12 cellular contexts compared by ENCODE assay signal in the genomic region with DNA sequence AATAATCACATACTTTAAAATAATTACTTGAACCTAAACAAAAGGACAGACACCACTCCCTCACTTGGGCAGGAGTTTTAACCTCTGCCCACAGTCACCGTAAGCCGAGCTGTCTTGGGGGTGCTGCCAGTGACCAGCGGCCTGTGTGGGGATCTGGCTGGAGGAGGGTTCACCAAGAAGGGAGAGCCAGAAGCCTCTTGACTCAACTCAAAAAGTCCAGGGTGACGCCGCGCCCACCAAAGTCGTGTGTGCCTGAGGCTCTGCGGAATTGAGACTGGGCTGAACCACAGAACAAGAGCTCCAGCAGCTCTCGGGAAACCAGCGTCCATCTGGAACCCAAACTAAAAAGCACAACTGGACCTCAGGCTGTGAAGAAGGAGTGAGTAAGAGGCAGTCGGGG. TPM values are rescaled to one million over a fixed set of nuclear protein-coding genes. Genes with fewer than 3 reads are reported as not detected.
DNase-seq lines count a peak whose midpoint lies in the region; ATAC-seq and TF ChIP-seq lines count a peak whose summit lies in the region.
"Had no signal": no experiment of that assay in that cellular context is flagged by ENCODE, and none has a peak within 500 bp of the region (broad histone marks: within the 10 kb centered on the region; RNA-seq: fewer than 3 reads in every experiment).

No MANE protein-coding gene starts in this region.

- no peak for TF ChIP-seq CTCF in SK-N-SH (IDR thresholded peaks at IDR 0.05)

- POLR2A ChIA-PET in SK-N-SH (lab: Yijun Ruan, JAX) = interaction anchor here (0.5 kb wide), 1 partner anchor 8 kb away, joined by 5 read pairs; no protein-coding TSS in a partner anchor

- ATAC-seq in left lobe of liver (peak; percentile 6), HG03439 (IDR thresholded peaks at IDR 0.05; ENCODE audit: unreplicated experiment) (no peak)
- ATAC-seq: activated naive CD4-positive, alpha-beta T cell treated with anti-CD3 and anti-CD28 coated beads, Interleukin-2, amount 50 U/mL, for 72 hours had no signal

- no peaks in the 10 kb centered on the region for H3K9me3 ChIP-seq in HUES64 (ENCODE audit: insufficient read depth, low read depth, low read length)
- H3K9me3 ChIP-seq in ectodermal cell (ENCODE audit: control insufficient read depth, low read length) = no peaks in the 10 kb centered on the region
- H3K9me3 ChIP-seq in stomach smooth muscle (ENCODE audit: control insufficient read depth in 2 of 2, low read length in 2 of 2) = no peaks in the 10 kb centered on the region
- no peaks in the 10 kb centered on the region for H3K9me3 ChIP-seq in SK-N-SH

- no peak overlapping the region for H3K4me2 ChIP-seq in SK-N-SH

- H3K9me2 ChIP-seq in SK-N-SH = no peaks in the 10 kb centered on the region

- H3K36me3 ChIP-seq in HUES64 (ENCODE audit: insufficient read depth, low read length) (peaks cover 30% of the 10 kb centered on the region), ectodermal cell (ENCODE audit: control insufficient read depth, insufficient read depth, low read length) (no peaks in the 10 kb centered on the region), stomach smooth muscle (ENCODE audit: control insufficient read depth in 2 of 2, insufficient read depth in 2 of 2, low read length in 2 of 2) (peaks cover 6 to 11% of the 10 kb centered on the region in 2 donors), SK-N-SH (replicated peaks in 1 of 2; ENCODE audit: control insufficient read depth in 1 of 2, insufficient read depth in 2 of 2, low read length in 1 of 2) (peaks cover 15 to 16% of the 10 kb centered on the region in 2 experiments)

- peaks cover 39% of the 10 kb centered on the region for H3K79me2 ChIP-seq in SK-N-SH (ENCODE audit: insufficient read depth)

- peaks cover 21% of the 10 kb centered on the region for H4K20me1 ChIP-seq in SK-N-SH (ENCODE audit: insufficient read depth)

- 90% methylated on average over 11 of the region's 11 CpGs for WGBS in HUES64
- 89 to 91% methylated on average over 10 to 11 of the region's 11 CpGs for WGBS in ectodermal cell, 2 experiments
- WGBS in SK-N-SH (ENCODE audit: low lambda C conversion rate) = 92% methylated on average over 11 of the region's 11 CpGs

- H3K4me3 ChIP-seq in HUES64 (ENCODE audit: low read length) (no peak overlapping the region), ectodermal cell (ENCODE audit: insufficient read depth, low read depth, low read length) (no peak overlapping the region), stomach smooth muscle (ENCODE audit: low read length in 2 of 2) (peak overlapping the region in 1 of 2 donors; percentile 55), SK-N-SH (ENCODE audit: low read depth in 2 of 2, low read length in 1 of 2) (no peak overlapping the region)

- H3K4me1 ChIP-seq in HUES64 (ENCODE audit: insufficient read depth, low read length) (peaks cover 11% of the 10 kb centered on the region; the same call in 1 of the 2 replicates), ectodermal cell (ENCODE audit: control insufficient read depth, insufficient read depth, low read length) (peaks cover 27% of the 10 kb centered on the region), stomach smooth muscle (ENCODE audit: control insufficient read depth, insufficient read depth, low read length) (peaks cover 20% of the 10 kb centered on the region), SK-N-SH (ENCODE audit: control insufficient read depth in 1 of 2, insufficient read depth in 2 of 2, low read depth in 1 of 2, low read length in 1 of 2) (0 out of 4 replicates have a peak, but pooled peaks cover 0 to 8% of the 10 kb centered on the region in 2 experiments)

- TF ChIP-seq RAD21 in SK-N-SH (IDR thresholded peaks at IDR 0.05; ENCODE audit: low read length) = no peak

- H3K9ac ChIP-seq in HUES64 (ENCODE audit: low read depth, low read length) (no peak overlapping the region; the same call in 1 of the 2 replicates), stomach smooth muscle (ENCODE audit: low read length in 2 of 2) (peak overlapping the region; percentile 51 to 58), SK-N-SH (no peak overlapping the region)

- no peaks in the 10 kb centered on the region for H3F3A ChIP-seq in SK-N-SH (replicated peaks; ENCODE audit: insufficient read depth)

- CTCF ChIA-PET in SK-N-SH (lab: Yijun Ruan, JAX) = interaction anchor here (0.6 to 6.4 kb wide), 13 partner anchors 12 to 150 kb away, joined by 3 to 65 read pairs (median 5); a partner anchor contains a TSS

- TF ChIP-seq EP300 in SK-N-SH (IDR thresholded peaks at IDR 0.05; ENCODE audit: borderline replicate concordance in 1 of 2, low read depth in 1 of 2, low read length in 1 of 2) = no peak

- DNase-seq in left lobe of liver (ENCODE audit: low spot score) (no peak), HUDEP-2 (lab: John Stamatoyannopoulos, UW; ENCODE audit: unreplicated experiment in 76 of 76) (no peak), iPS-NIHi7 (ENCODE audit: extremely low spot score) (no peak), SK-N-SH (no peak)
- DNase-seq: activated CD4-positive, alpha-beta T cell treated with anti-CD3 and anti-CD28 coated beads, Interleukin-2, amount 50 U/mL, for 4 hours; CD4-positive, alpha-beta memory T cell; NCI-H748 treated with DMSO at 0.1 percent for 48 hours had no signal

- H3K27ac ChIP-seq in HUES64 (ENCODE audit: low read depth, low read length) (peak overlapping the region; percentile 48), ectodermal cell (ENCODE audit: insufficient read depth, low read depth, low read length, poor library complexity, severe bottlenecking) (peak overlapping the region; percentile 50), stomach smooth muscle (ENCODE audit: low read length) (peak overlapping the region; percentile 58), SK-N-SH (ENCODE audit: low read depth in 2 of 2, low read length in 1 of 2) (no peak overlapping the region)

- no peaks in the 10 kb centered on the region for H3K27me3 ChIP-seq in HUES64 (ENCODE audit: insufficient read depth, low read length)
- H3K27me3 ChIP-seq in ectodermal cell (ENCODE audit: control insufficient read depth, insufficient read depth, low read length, poor library complexity, severe bottlenecking) = no peaks in the 10 kb centered on the region
- H3K27me3 ChIP-seq in stomach smooth muscle (ENCODE audit: control insufficient read depth in 1 of 2, insufficient read depth in 2 of 2, low read length in 2 of 2) = no peaks in the 10 kb centered on the region
- no peaks in the 10 kb centered on the region for H3K27me3 ChIP-seq in SK-N-SH (ENCODE audit: insufficient read depth)

- H2AFZ ChIP-seq in SK-N-SH (ENCODE audit: low read depth) = no peak overlapping the region

TF ChIP-seq in SK-N-SH, 30 proteins besides CTCF, POLR2A, EP300 and RAD21 (continues in another document):
- TF ChIP-seq, protein P1, sequence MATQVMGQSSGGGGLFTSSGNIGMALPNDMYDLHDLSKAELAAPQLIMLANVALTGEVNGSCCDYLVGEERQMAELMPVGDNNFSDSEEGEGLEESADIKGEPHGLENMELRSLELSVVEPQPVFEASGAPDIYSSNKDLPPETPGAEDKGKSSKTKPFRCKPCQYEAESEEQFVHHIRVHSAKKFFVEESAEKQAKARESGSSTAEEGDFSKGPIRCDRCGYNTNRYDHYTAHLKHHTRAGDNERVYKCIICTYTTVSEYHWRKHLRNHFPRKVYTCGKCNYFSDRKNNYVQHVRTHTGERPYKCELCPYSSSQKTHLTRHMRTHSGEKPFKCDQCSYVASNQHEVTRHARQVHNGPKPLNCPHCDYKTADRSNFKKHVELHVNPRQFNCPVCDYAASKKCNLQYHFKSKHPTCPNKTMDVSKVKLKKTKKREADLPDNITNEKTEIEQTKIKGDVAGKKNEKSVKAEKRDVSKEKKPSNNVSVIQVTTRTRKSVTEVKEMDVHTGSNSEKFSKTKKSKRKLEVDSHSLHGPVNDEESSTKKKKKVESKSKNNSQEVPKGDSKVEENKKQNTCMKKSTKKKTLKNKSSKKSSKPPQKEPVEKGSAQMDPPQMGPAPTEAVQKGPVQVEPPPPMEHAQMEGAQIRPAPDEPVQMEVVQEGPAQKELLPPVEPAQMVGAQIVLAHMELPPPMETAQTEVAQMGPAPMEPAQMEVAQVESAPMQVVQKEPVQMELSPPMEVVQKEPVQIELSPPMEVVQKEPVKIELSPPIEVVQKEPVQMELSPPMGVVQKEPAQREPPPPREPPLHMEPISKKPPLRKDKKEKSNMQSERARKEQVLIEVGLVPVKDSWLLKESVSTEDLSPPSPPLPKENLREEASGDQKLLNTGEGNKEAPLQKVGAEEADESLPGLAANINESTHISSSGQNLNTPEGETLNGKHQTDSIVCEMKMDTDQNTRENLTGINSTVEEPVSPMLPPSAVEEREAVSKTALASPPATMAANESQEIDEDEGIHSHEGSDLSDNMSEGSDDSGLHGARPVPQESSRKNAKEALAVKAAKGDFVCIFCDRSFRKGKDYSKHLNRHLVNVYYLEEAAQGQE (IDR thresholded peaks at IDR 0.05; ENCODE audit: low read depth, low read length) = no peak
- TF ChIP-seq, protein P2, sequence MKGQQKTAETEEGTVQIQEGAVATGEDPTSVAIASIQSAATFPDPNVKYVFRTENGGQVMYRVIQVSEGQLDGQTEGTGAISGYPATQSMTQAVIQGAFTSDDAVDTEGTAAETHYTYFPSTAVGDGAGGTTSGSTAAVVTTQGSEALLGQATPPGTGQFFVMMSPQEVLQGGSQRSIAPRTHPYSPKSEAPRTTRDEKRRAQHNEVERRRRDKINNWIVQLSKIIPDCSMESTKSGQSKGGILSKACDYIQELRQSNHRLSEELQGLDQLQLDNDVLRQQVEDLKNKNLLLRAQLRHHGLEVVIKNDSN (IDR thresholded peaks at IDR 0.05; ENCODE audit: borderline replicate concordance, low read depth) = no peak
- TF ChIP-seq EZH2phosphoT487 (IDR thresholded peaks at IDR 0.05; ENCODE audit: borderline replicate concordance, low read depth) = no peak
- TF ChIP-seq SMC3 (IDR thresholded peaks at IDR 0.05; ENCODE audit: low read depth, low read length) = no peak
- no peak for TF ChIP-seq GATA2 (CRISPR knock-in tag; IDR thresholded peaks at IDR 0.05)
- TF ChIP-seq RFX5 (IDR thresholded peaks at IDR 0.05; ENCODE audit: low read length) = no peak
- no peak for TF ChIP-seq FOXM1 (IDR thresholded peaks at IDR 0.05; ENCODE audit: low read depth)

RNA-seq across cellular contexts. Expression of a gene that starts 35.8 kb away (rescaled TPM):
- 20.4 TPM for polyA plus RNA-seq in HUES64 (2013, experiment 1 of 2)
- polyA plus RNA-seq in HUES64 (2013, experiment 2 of 2) = 23.1 TPM
- 19.9 TPM for polyA plus RNA-seq in ectodermal cell (2013, experiment 1 of 4)
- 26.1 TPM for polyA plus RNA-seq in ectodermal cell (2013, experiment 2 of 4)
- 24.0 TPM for polyA plus RNA-seq in ectodermal cell (2013, experiment 3 of 4)
- polyA plus RNA-seq in ectodermal cell (2013, experiment 4 of 4) = 24.9 TPM
- total RNA-seq in left lobe of liver = 39.8 TPM
- polyA plus RNA-seq in SK-N-SH (2012; rRNA removed) = 38.9 and 48.5 TPM in 2 replicates
- polyA plus RNA-seq in SK-N-SH (2012; cell fraction: cytosol; rRNA removed) = 35.7 and 38.9 TPM in 2 replicates
- polyA plus RNA-seq in SK-N-SH (2012; cell fraction: nucleus; rRNA removed) = 53.1 and 58.2 TPM in 2 replicates

RNA-seq across cellular contexts. Expression of a gene that starts 36.3 kb away (rescaled TPM):
- 0.40 TPM for polyA plus RNA-seq in HUES64 (2013, experiment 1 of 2)
- 0.38 TPM for polyA plus RNA-seq in HUES64 (2013, experiment 2 of 2)
- 2.6 TPM for polyA plus RNA-seq in ectodermal cell (2013, experiment 1 of 4)
- polyA plus RNA-seq in ectodermal cell (2013, experiment 2 of 4) = 2.9 TPM
- 2.6 TPM for polyA plus RNA-seq in ectodermal cell (2013, experiment 3 of 4)
- 3.2 TPM for polyA plus RNA-seq in ectodermal cell (2013, experiment 4 of 4)
- total RNA-seq in left lobe of liver = 29.8 TPM
- 4.0 and 6.4 TPM in 2 replicates for polyA plus RNA-seq in SK-N-SH (2012; rRNA removed)
- polyA plus RNA-seq in SK-N-SH (2012; cell fraction: cytosol; rRNA removed) = 2.2 and 4.1 TPM in 2 replicates
- polyA plus RNA-seq in SK-N-SH (2012; cell fraction: nucleus; rRNA removed) = 4.3 and 5.5 TPM in 2 replicates
- total RNA-seq: activated naive CD4-positive, alpha-beta T cell treated with anti-CD3 and anti-CD28 coated beads, Interleukin-2, amount 50 U/mL, for 72 hours; CD4-positive, alpha-beta memory T cell had no signal
- polyA plus RNA-seq: CD4-positive, alpha-beta memory T cell had no signal

Comparison
In these comparisons a context has a peak if more than half of its experiments do, and no peak if none do; other contexts are left out.
1. H3K27ac ChIP-seq: peak in HUES64 (single experiment), ectodermal cell (single experiment) and stomach smooth muscle (single experiment); none in SK-N-SH (0 of 2).
2. H3K9ac ChIP-seq: peak in stomach smooth muscle (2 of 2); none in HUES64 (single experiment) and SK-N-SH (single experiment).